Comparison of ENCODE assay signal across 9 cellular contexts in genomic region chrX:123878177-123878576, GRCh38. TPM values are rescaled to one million over a fixed set of nuclear protein-coding genes. Genes with fewer than 3 reads are reported as not detected.
DNase-seq lines count a peak whose midpoint lies in the region; ATAC-seq, FAIRE-seq and TF ChIP-seq lines count a peak whose summit lies in the region.
"Had no signal": no experiment of that assay in that cellular context is flagged by ENCODE, and none has a peak within 500 bp of the region (broad histone marks: within the 10 kb centered on the region; RNA-seq: fewer than 3 reads in every experiment).

No MANE protein-coding gene starts in this region.

- no peak overlapping the region for H3K9ac ChIP-seq in SK-N-SH

- TF ChIP-seq EP300 in SK-N-SH (IDR thresholded peaks at IDR 0.05; ENCODE audit: borderline replicate concordance in 1 of 2, low read depth in 1 of 2, low read length in 1 of 2), result no peak

- TF ChIP-seq CTCF in SK-N-SH (IDR thresholded peaks at IDR 0.05) (no peak), pancreas (IDR thresholded peaks at IDR 0.05) (no peak)

- H3K4me1 ChIP-seq in SK-N-SH (ENCODE audit: control insufficient read depth in 1 of 2, insufficient read depth in 2 of 2, low read depth in 1 of 2, low read length in 1 of 2), result peaks cover 4 to 8% of the 10 kb centered on the region in 2 experiments; a peak in 2 of 4 replicates
- H3K4me1 ChIP-seq in pancreas, result peaks cover 0 to 7% (median 0%) of the 10 kb centered on the region in 3 donors

- H3K4me3 ChIP-seq in SK-N-SH (ENCODE audit: low read depth in 2 of 2, low read length in 1 of 2), result no peak overlapping the region
- no peak overlapping the region for H3K4me3 ChIP-seq in pancreas

- H4K20me1 ChIP-seq in SK-N-SH (ENCODE audit: insufficient read depth), result peaks cover 44% of the 10 kb centered on the region

- H3K9me2 ChIP-seq in SK-N-SH, result no peaks in the 10 kb centered on the region

- peaks cover 60% of the 10 kb centered on the region for H3K79me2 ChIP-seq in SK-N-SH (ENCODE audit: insufficient read depth)

- POLR2A ChIA-PET in SK-N-SH (lab: Yijun Ruan, JAX), result no interaction called here

- no peak overlapping the region for H2AFZ ChIP-seq in SK-N-SH (ENCODE audit: low read depth)

- DNase-seq in SK-N-SH (no peak), RPMI8226 (peak; percentile 37), pancreas (no peak), NCI-H510A (lab: John Stamatoyannopoulos, UW) (no peak), COR-L47 (lab: John Stamatoyannopoulos, UW) (no peak), hippocampal formation (lab: John Stamatoyannopoulos, UW) (no peak)

- H3K36me3 ChIP-seq in SK-N-SH (replicated peaks in 1 of 2; ENCODE audit: control insufficient read depth in 1 of 2, insufficient read depth in 2 of 2, low read length in 1 of 2), result peaks cover 0 to 5% of the 10 kb centered on the region in 2 experiments
- H3K36me3 ChIP-seq in pancreas, result no peaks in the 10 kb centered on the region

- ATAC-seq in SK-N-SH treated with all-trans-retinoic acid at 6 μM for 48 hours (peak; percentile 47; the same call in 2 of the 3 replicates), HG02970 (IDR thresholded peaks at IDR 0.05; ENCODE audit: low FRiP score, unreplicated experiment) (peak; percentile 71), pancreas (peak in 2 of 4 donors; percentile 21 to 35)

- H3K4me2 ChIP-seq in SK-N-SH, result no peak overlapping the region

- H3K27ac ChIP-seq in SK-N-SH (ENCODE audit: low read depth in 2 of 2, low read length in 1 of 2), result peak overlapping the region in 1 of 2 experiments; percentile 60; a peak in 2 of 4 replicates
- H3K27ac ChIP-seq in pancreas, result no peak overlapping the region
- H3K27ac ChIP-seq: 22Rv1 had no signal

- peak; percentile 53 for FAIRE-seq in pancreas (lab: Jason Lieb, UNC)

- no peaks in the 10 kb centered on the region for H3K27me3 ChIP-seq in SK-N-SH (ENCODE audit: insufficient read depth)
- no peaks in the 10 kb centered on the region for H3K27me3 ChIP-seq in pancreas

- no peak for TF ChIP-seq RAD21 in SK-N-SH (IDR thresholded peaks at IDR 0.05; ENCODE audit: low read length)

- CTCF ChIA-PET in SK-N-SH (lab: Yijun Ruan, JAX), result interaction anchor here (0.9 kb wide), 1 partner anchor 8 kb away, joined by 3 read pairs; no protein-coding TSS in a partner anchor

- H3K9me3 ChIP-seq in SK-N-SH (no peaks in the 10 kb centered on the region), pancreas (no peaks in the 10 kb centered on the region)

- no peaks in the 10 kb centered on the region for H3F3A ChIP-seq in SK-N-SH (replicated peaks; ENCODE audit: insufficient read depth)

- intact Hi-C loops in pancreas (cut with DNase I), result no loop called here

- 4% methylated on average over 1 of the region's 1 CpG for WGBS in SK-N-SH (ENCODE audit: low lambda C conversion rate)
- WGBS in pancreas, 2 donors, result 15 to 22% methylated on average over 1 of the region's 1 CpG

TF ChIP-seq in SK-N-SH treated with all-trans-retinoic acid at 6 μM for 48 hours, 23 proteins besides CTCF, POLR2A, EP300 and RAD21:
- TF ChIP-seq TOX (CRISPR knock-in tag; IDR thresholded peaks at IDR 0.05; ENCODE audit: borderline replicate concordance) (no peak), BACH2 (CRISPR knock-in tag; IDR thresholded peaks at IDR 0.05; ENCODE audit: borderline replicate concordance) (no peak), TSHZ2 (CRISPR knock-in tag; IDR thresholded peaks at IDR 0.05) (no peak), RARB (CRISPR knock-in tag; IDR thresholded peaks at IDR 0.05) (no peak), PPARA (CRISPR knock-in tag; IDR thresholded peaks at IDR 0.05; ENCODE audit: borderline replicate concordance) (no peak), SNAI2 (CRISPR knock-in tag; IDR thresholded peaks at IDR 0.05) (no peak), ESRRG (CRISPR knock-in tag; IDR thresholded peaks at IDR 0.05) (no peak)

TF ChIP-seq in SK-N-SH, 30 proteins besides CTCF, POLR2A, EP300 and RAD21 (continues in another document):
- TF ChIP-seq POLR2AphosphoS5 (IDR thresholded peaks at IDR 0.05; ENCODE audit: low read depth, low read length), result no peak
- no peak for TF ChIP-seq FOXM1 (IDR thresholded peaks at IDR 0.05; ENCODE audit: low read depth)
- TF ChIP-seq NFIC (IDR thresholded peaks at IDR 0.05; ENCODE audit: borderline replicate concordance), result no peak
- no peak for TF ChIP-seq TAF1 (IDR thresholded peaks at IDR 0.05; ENCODE audit: borderline replicate concordance, low read depth, low read length)
- no peak for TF ChIP-seq RFX5 (IDR thresholded peaks at IDR 0.05; ENCODE audit: low read length)
- TF ChIP-seq MAX (IDR thresholded peaks at IDR 0.05; ENCODE audit: low read depth), result no peak
- TF ChIP-seq, protein P1, sequence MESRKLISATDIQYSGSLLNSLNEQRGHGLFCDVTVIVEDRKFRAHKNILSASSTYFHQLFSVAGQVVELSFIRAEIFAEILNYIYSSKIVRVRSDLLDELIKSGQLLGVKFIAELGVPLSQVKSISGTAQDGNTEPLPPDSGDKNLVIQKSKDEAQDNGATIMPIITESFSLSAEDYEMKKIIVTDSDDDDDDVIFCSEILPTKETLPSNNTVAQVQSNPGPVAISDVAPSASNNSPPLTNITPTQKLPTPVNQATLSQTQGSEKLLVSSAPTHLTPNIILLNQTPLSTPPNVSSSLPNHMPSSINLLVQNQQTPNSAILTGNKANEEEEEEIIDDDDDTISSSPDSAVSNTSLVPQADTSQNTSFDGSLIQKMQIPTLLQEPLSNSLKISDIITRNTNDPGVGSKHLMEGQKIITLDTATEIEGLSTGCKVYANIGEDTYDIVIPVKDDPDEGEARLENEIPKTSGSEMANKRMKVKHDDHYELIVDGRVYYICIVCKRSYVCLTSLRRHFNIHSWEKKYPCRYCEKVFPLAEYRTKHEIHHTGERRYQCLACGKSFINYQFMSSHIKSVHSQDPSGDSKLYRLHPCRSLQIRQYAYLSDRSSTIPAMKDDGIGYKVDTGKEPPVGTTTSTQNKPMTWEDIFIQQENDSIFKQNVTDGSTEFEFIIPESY (IDR thresholded peaks at IDR 0.05; ENCODE audit: borderline replicate concordance, low read depth), result no peak
- no peak for TF ChIP-seq PBX3 (IDR thresholded peaks at IDR 0.05)
- no peak for TF ChIP-seq GATA2 (CRISPR knock-in tag; IDR thresholded peaks at IDR 0.05)
- no peak for TF ChIP-seq ELF1 (IDR thresholded peaks at IDR 0.05)
- no peak for TF ChIP-seq MEF2A (IDR thresholded peaks at IDR 0.05; ENCODE audit: borderline replicate concordance, low read depth)
- TF ChIP-seq SMC3 (IDR thresholded peaks at IDR 0.05; ENCODE audit: low read depth, low read length), result no peak
- TF ChIP-seq GABPA (IDR thresholded peaks at IDR 0.05; ENCODE audit: low read depth), result no peak
- no peak for TF ChIP-seq RCOR1 (IDR thresholded peaks at IDR 0.05; ENCODE audit: low read length)
- TF ChIP-seq, protein P2, sequence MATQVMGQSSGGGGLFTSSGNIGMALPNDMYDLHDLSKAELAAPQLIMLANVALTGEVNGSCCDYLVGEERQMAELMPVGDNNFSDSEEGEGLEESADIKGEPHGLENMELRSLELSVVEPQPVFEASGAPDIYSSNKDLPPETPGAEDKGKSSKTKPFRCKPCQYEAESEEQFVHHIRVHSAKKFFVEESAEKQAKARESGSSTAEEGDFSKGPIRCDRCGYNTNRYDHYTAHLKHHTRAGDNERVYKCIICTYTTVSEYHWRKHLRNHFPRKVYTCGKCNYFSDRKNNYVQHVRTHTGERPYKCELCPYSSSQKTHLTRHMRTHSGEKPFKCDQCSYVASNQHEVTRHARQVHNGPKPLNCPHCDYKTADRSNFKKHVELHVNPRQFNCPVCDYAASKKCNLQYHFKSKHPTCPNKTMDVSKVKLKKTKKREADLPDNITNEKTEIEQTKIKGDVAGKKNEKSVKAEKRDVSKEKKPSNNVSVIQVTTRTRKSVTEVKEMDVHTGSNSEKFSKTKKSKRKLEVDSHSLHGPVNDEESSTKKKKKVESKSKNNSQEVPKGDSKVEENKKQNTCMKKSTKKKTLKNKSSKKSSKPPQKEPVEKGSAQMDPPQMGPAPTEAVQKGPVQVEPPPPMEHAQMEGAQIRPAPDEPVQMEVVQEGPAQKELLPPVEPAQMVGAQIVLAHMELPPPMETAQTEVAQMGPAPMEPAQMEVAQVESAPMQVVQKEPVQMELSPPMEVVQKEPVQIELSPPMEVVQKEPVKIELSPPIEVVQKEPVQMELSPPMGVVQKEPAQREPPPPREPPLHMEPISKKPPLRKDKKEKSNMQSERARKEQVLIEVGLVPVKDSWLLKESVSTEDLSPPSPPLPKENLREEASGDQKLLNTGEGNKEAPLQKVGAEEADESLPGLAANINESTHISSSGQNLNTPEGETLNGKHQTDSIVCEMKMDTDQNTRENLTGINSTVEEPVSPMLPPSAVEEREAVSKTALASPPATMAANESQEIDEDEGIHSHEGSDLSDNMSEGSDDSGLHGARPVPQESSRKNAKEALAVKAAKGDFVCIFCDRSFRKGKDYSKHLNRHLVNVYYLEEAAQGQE (IDR thresholded peaks at IDR 0.05; ENCODE audit: low read depth, low read length), result no peak
- no peak for TF ChIP-seq TEAD4 (IDR thresholded peaks at IDR 0.05; ENCODE audit: borderline replicate concordance, insufficient read depth)
- TF ChIP-seq FOSL2 (IDR thresholded peaks at IDR 0.05; ENCODE audit: borderline replicate concordance, low read depth), result no peak
- no peak for TF ChIP-seq USF2 (IDR thresholded peaks at IDR 0.05; ENCODE audit: borderline replicate concordance, low read depth, low read length)

RNA-seq across cellular contexts. Expression of gene XIAP, which starts 18.3 kb away (rescaled TPM):
- 8.0 and 9.1 TPM in 2 replicates for polyA plus RNA-seq in SK-N-SH (2012; rRNA removed)
- polyA plus RNA-seq in SK-N-SH (2012; cell fraction: cytosol; rRNA removed), result 10.7 and 12.1 TPM in 2 replicates
- 8.1 and 9.3 TPM in 2 replicates for polyA plus RNA-seq in SK-N-SH (2012; cell fraction: nucleus; rRNA removed)
- 10 to 100 TPM; 19.7 to 40.6 (median 28.4) TPM for total RNA-seq in pancreas
- polyA plus RNA-seq in pancreas, result 1 to 10 TPM; 3.4 to 8.7 TPM
